ENCODE assay signal across 8 cellular contexts in genomic region chr14:21734457-21735074, GRCh38.
DNase-seq lines count a peak whose midpoint lies in the region; ATAC-seq and TF ChIP-seq lines count a peak whose summit lies in the region.

No MANE protein-coding gene starts in this region.

- no peaks in the 10 kb centered on the region for H3K36me3 Mint-ChIP-seq in chondrocyte (ENCODE audit: low read depth)

- no peak overlapping the region for H3K4me2 ChIP-seq in neural cell (ENCODE audit: low read length)

- no peaks in the 10 kb centered on the region for H3K9me2 ChIP-seq in neural cell (ENCODE audit: insufficient read depth, low read length)

- H3K9me3 ChIP-seq in neural cell (ENCODE audit: low read length) = no peaks in the 10 kb centered on the region

- H2AFZ ChIP-seq in neural cell (ENCODE audit: low read depth, low read length) = no peak overlapping the region

- no peaks in the 10 kb centered on the region for H3K4me1 Mint-ChIP-seq in chondrocyte (ENCODE audit: low read depth)

- H3K9me3 Mint-ChIP-seq in chondrocyte (ENCODE audit: low read depth) = no peaks in the 10 kb centered on the region

- no peak for TF ChIP-seq RAD21 in neural cell (conservative IDR thresholded peaks at IDR 0.05)

- TF ChIP-seq EP300 in neural cell (conservative IDR thresholded peaks at IDR 0.05; ENCODE audit: poor library complexity, severe bottlenecking) = no peak

- H3K27ac Mint-ChIP-seq in chondrocyte (ENCODE audit: unreplicated experiment) = no peak overlapping the region

- TF ChIP-seq CTCF in chondrocyte (IDR thresholded peaks at IDR 0.05) (peak; percentile 78), neural cell (IDR thresholded peaks at IDR 0.05; ENCODE audit: poor library complexity, severe bottlenecking) (peak; percentile 45)

- ATAC-seq in HG03571 (IDR thresholded peaks at IDR 0.05; ENCODE audit: unreplicated experiment) = no peak

- H3K4me3 Mint-ChIP-seq in chondrocyte (ENCODE audit: unreplicated experiment) = no peak overlapping the region

- no peaks in the 10 kb centered on the region for H3K79me2 ChIP-seq in neural cell (replicated peaks; ENCODE audit: insufficient read depth, low read length)

- no peaks in the 10 kb centered on the region for H3K27me3 ChIP-seq in neural cell (ENCODE audit: insufficient read depth, low read depth, low read length)

- H3K27ac ChIP-seq in neural cell (ENCODE audit: low read length) = no peak overlapping the region

- H3K9ac ChIP-seq in neural cell (ENCODE audit: low read length) = no peak overlapping the region

- H3F3A ChIP-seq in neural cell (ENCODE audit: insufficient read depth, low read length, poor library complexity, severe bottlenecking) = no peaks in the 10 kb centered on the region

- peaks cover 29% of the 10 kb centered on the region for H3K27me3 Mint-ChIP-seq in chondrocyte (ENCODE audit: low read depth)

- DNase-seq in activated CD4-positive, alpha-beta T cell treated with anti-CD3 and anti-CD28 coated beads for 4 hours = peak; percentile 43 to 45
- no peak for DNase-seq in activated CD4-positive, alpha-beta T cell treated with anti-CD3 and anti-CD28 coated beads for 1 hour
- DNase-seq in HT1080 (ENCODE audit: low read depth) (peak; percentile 37), SHP77 (lab: John Stamatoyannopoulos, UW) (peak; percentile 37 to 45), chondrocyte (ENCODE audit: low spot score) (no peak), GOT3 (lab: John Stamatoyannopoulos, UW) (no peak)

- H3K4me3 ChIP-seq in neural cell (ENCODE audit: low read length) = no peak overlapping the region

- no peaks in the 10 kb centered on the region for H4K20me1 ChIP-seq in neural cell (ENCODE audit: insufficient read depth)

- no peaks in the 10 kb centered on the region for H3K36me3 ChIP-seq in neural cell (ENCODE audit: insufficient read depth, low read length)

TF ChIP-seq in neural cell, 6 proteins besides CTCF, POLR2A, EP300 and RAD21:
- TF ChIP-seq REST (IDR thresholded peaks at IDR 0.05; ENCODE audit: borderline replicate concordance) (no peak), MXI1 (conservative IDR thresholded peaks at IDR 0.05; ENCODE audit: poor library complexity, severe bottlenecking) (no peak), POLR2AphosphoS5 (IDR thresholded peaks at IDR 0.05) (no peak), SMC3 (conservative IDR thresholded peaks at IDR 0.05; ENCODE audit: poor library complexity) (no peak)
TF ChIP-seq in neural cell: peak in this region for 0.

Comparison
In these comparisons a context has a peak if more than half of its experiments do, and no peak if none do; other contexts are left out.
1. DNase-seq: peak in activated CD4-positive, alpha-beta T cell treated with anti-CD3 and anti-CD28 coated beads for 4 hours (2 of 2), HT1080 (single experiment) and SHP77 (2 of 2); none in activated CD4-positive, alpha-beta T cell treated with anti-CD3 and anti-CD28 coated beads for 1 hour (single experiment), chondrocyte (single experiment) and GOT3 (single experiment).